ENCODE assay signal across 8 cellular contexts in genomic region chr14:56580317-56580711, GRCh38. TPM values are rescaled to one million over a fixed set of nuclear protein-coding genes. Genes with fewer than 3 reads are reported as not detected.
A peak's percentile ranks its signal among the peaks of the same experiment; 100 is the strongest.
DNase-seq lines count a peak whose midpoint lies in the region; ATAC-seq, FAIRE-seq and TF ChIP-seq lines count a peak whose summit lies in the region.

No MANE protein-coding gene starts in this region.

- in situ Hi-C loops in transverse colon (cut with MboI; ENCODE audit: low pct_ligation_motif_present in 1 of 4, low pct_unique_long_range_greater_than_20kb in 1 of 4, low sequenced_read_pairs in 3 of 4) = no loop called here

- no peaks in the 10 kb centered on the region for H3K27me3 ChIP-seq in CD4-positive, alpha-beta memory T cell (ENCODE audit: insufficient read depth, low read length)
- no peaks in the 10 kb centered on the region for H3K27me3 ChIP-seq in transverse colon

- H3K36me3 Mint-ChIP-seq in CD4-positive, alpha-beta memory T cell = peaks cover 0 to 14% of the 10 kb centered on the region in 2 donors
- peaks cover 2% of the 10 kb centered on the region for H3K36me3 Mint-ChIP-seq in activated T-helper 1 cell treated with anti-CD3 and anti-CD28 coated beads, Interleukin-12 subunit alpha, Interleukin-12 subunit beta, Interleukin-2, Interleukin-4 antibody, amounts not matched to agents 30 ng/mL and 10 ng/mL and 1 ng/mL, durations not matched to agents 14 hours and 24 hours and 36 hours (ENCODE audit: low read depth)

- intact Hi-C loops in CD4-positive, alpha-beta memory T cell (cut with micrococcal nuclease) = no loop called here
- intact Hi-C loops in activated T-helper 1 cell treated with anti-CD3 and anti-CD28 coated beads, Interleukin-12 subunit alpha, Interleukin-12 subunit beta, Interleukin-2, Interleukin-4 antibody, amounts not matched to agents 30 ng/mL and 10 ng/mL and 1 ng/mL, durations not matched to agents 14 hours and 24 hours and 36 hours (cut with micrococcal nuclease) = loop anchor here (1.0 to 10.0 kb wide), 3 partner anchors 480 to 812 kb away; partner anchors contain the start of gene NAA30
- intact Hi-C loops in transverse colon (cut with DNase I; ENCODE audit: low total_unique reads) = no loop called here

- TF ChIP-seq POLR2A in transverse colon (IDR thresholded peaks at IDR 0.05) = no peak

- TF ChIP-seq EP300 in transverse colon (IDR thresholded peaks at IDR 0.05; ENCODE audit: low read depth) = no peak

- CTCF ChIA-PET in CD4-positive, alpha-beta memory T cell (lab: Charles Lee; ENCODE audit: partially characterized antibody) = interaction anchor here (0.7 to 4.2 kb wide), 3 partner anchors 9 to 90 kb away, joined by 3 to 30 read pairs (median 11); no protein-coding TSS in a partner anchor

- DNase-seq in CD4-positive, alpha-beta memory T cell = no peak
- no peak for DNase-seq in activated T-helper 1 cell treated with anti-CD3 and anti-CD28 coated beads, Interleukin-12 subunit alpha, Interleukin-12 subunit beta, Interleukin-2, Interleukin-4 antibody, amounts not matched to agents 30 ng/mL and 10 ng/mL and 1 ng/mL, durations not matched to agents 14 hours and 24 hours and 36 hours (ENCODE audit: low spot score)
- peak; percentile 28 for DNase-seq in kidney tubule cell (ENCODE audit: low spot score)
- no peak for DNase-seq in transverse colon
- no peak for DNase-seq in D721Med (ENCODE audit: insufficient read length, low spot score)
- no peak for DNase-seq in UCSD-AML1 (lab: John Stamatoyannopoulos, UW; ENCODE audit: unreplicated experiment)
- DNase-seq in mucosa of gallbladder (ENCODE audit: low spot score) = no peak

- H3K4me1 ChIP-seq in CD4-positive, alpha-beta memory T cell (ENCODE audit: insufficient read depth, low read length) = peaks cover 41% of the 10 kb centered on the region
- H3K4me1 ChIP-seq in transverse colon = peaks cover 13 to 26% (median 19%) of the 10 kb centered on the region in 4 donors

- H3K4me3 Mint-ChIP-seq in CD4-positive, alpha-beta memory T cell = peak overlapping the region; percentile 90 to 99 (median 92)
- peak overlapping the region; percentile 91 for H3K4me3 Mint-ChIP-seq in activated T-helper 1 cell treated with anti-CD3 and anti-CD28 coated beads, Interleukin-12 subunit alpha, Interleukin-12 subunit beta, Interleukin-2, Interleukin-4 antibody, amounts not matched to agents 30 ng/mL and 10 ng/mL and 1 ng/mL, durations not matched to agents 14 hours and 24 hours and 36 hours

- no peaks in the 10 kb centered on the region for H3K9me3 Mint-ChIP-seq in CD4-positive, alpha-beta memory T cell
- H3K9me3 Mint-ChIP-seq in activated T-helper 1 cell treated with anti-CD3 and anti-CD28 coated beads, Interleukin-12 subunit alpha, Interleukin-12 subunit beta, Interleukin-2, Interleukin-4 antibody, amounts not matched to agents 30 ng/mL and 10 ng/mL and 1 ng/mL, durations not matched to agents 14 hours and 24 hours and 36 hours = no peaks in the 10 kb centered on the region

- peak overlapping the region; percentile 92 to 94 for H3K4me3 ChIP-seq in CD4-positive, alpha-beta memory T cell (ENCODE audit: low read length in 2 of 2)
- H3K4me3 ChIP-seq in transverse colon = peak overlapping the region; percentile 75 to 97 (median 88)

- H3K4me1 Mint-ChIP-seq in CD4-positive, alpha-beta memory T cell = peaks cover 31 to 48% (median 35%) of the 10 kb centered on the region in 4 donors
- peaks cover 32% of the 10 kb centered on the region for H3K4me1 Mint-ChIP-seq in activated T-helper 1 cell treated with anti-CD3 and anti-CD28 coated beads, Interleukin-12 subunit alpha, Interleukin-12 subunit beta, Interleukin-2, Interleukin-4 antibody, amounts not matched to agents 30 ng/mL and 10 ng/mL and 1 ng/mL, durations not matched to agents 14 hours and 24 hours and 36 hours (ENCODE audit: low read depth)

- 3 to 7% methylated on average over 2 to 6 of the region's 6 CpGs for WGBS in transverse colon (ENCODE audit: low coverage in 1 of 2), 2 donors

- no peaks in the 10 kb centered on the region for H3K9me3 ChIP-seq in CD4-positive, alpha-beta memory T cell (ENCODE audit: control insufficient read depth in 1 of 2, low read length in 2 of 2)
- no peaks in the 10 kb centered on the region for H3K9me3 ChIP-seq in transverse colon

- no peaks in the 10 kb centered on the region for H3K27me3 Mint-ChIP-seq in CD4-positive, alpha-beta memory T cell
- no peaks in the 10 kb centered on the region for H3K27me3 Mint-ChIP-seq in activated T-helper 1 cell treated with anti-CD3 and anti-CD28 coated beads, Interleukin-12 subunit alpha, Interleukin-12 subunit beta, Interleukin-2, Interleukin-4 antibody, amounts not matched to agents 30 ng/mL and 10 ng/mL and 1 ng/mL, durations not matched to agents 14 hours and 24 hours and 36 hours (ENCODE audit: insufficient read depth)

- peak; percentile 7 for ATAC-seq in HG03064 (IDR thresholded peaks at IDR 0.05; ENCODE audit: low read depth, unreplicated experiment)

- peak overlapping the region; percentile 83 for H3K27ac ChIP-seq in CD4-positive, alpha-beta memory T cell (ENCODE audit: low read depth, low read length)
- peak overlapping the region; percentile 87 to 91 (median 88) for H3K27ac ChIP-seq in transverse colon

- FAIRE-seq in D721Med (lab: Jason Lieb, UNC) = no peak

- POLR2A ChIA-PET in CD4-positive, alpha-beta memory T cell (lab: Charles Lee; ENCODE audit: partially characterized antibody) = interaction anchor here (0.9 to 1.8 kb wide), 8 partner anchors 10 to 1679 kb away, joined by 3 to 12 read pairs (median 3); partner anchors contain the start of genes AP5M1, EXOC5, MAPK1IP1L and SOCS4

- TF ChIP-seq CTCF in transverse colon (IDR thresholded peaks at IDR 0.05) (no peak), D721Med (IDR thresholded peaks at IDR 0.05; ENCODE audit: insufficient read depth, missing control alignments) (no peak)

- H3K36me3 ChIP-seq in CD4-positive, alpha-beta memory T cell (ENCODE audit: insufficient read depth, low read length) = peaks cover under 1% of the 10 kb centered on the region
- H3K36me3 ChIP-seq in transverse colon = no peaks in the 10 kb centered on the region

- H3K27ac Mint-ChIP-seq in CD4-positive, alpha-beta memory T cell = peak overlapping the region in 6 of 7 donors; percentile 87 to 99 (median 92)
- peak overlapping the region; percentile 89 for H3K27ac Mint-ChIP-seq in activated T-helper 1 cell treated with anti-CD3 and anti-CD28 coated beads, Interleukin-12 subunit alpha, Interleukin-12 subunit beta, Interleukin-2, Interleukin-4 antibody, amounts not matched to agents 30 ng/mL and 10 ng/mL and 1 ng/mL, durations not matched to agents 14 hours and 24 hours and 36 hours

RNA-seq across cellular contexts. Expression of gene TMEM260, which starts 0.7 kb away (rescaled TPM):
- total RNA-seq in CD4-positive, alpha-beta memory T cell = 10 to 100 TPM; 33.6 to 37.0 TPM
- 10 to 100 TPM; 10.8 to 14.8 TPM for polyA plus RNA-seq in CD4-positive, alpha-beta memory T cell
- 14.2 and 17.2 TPM in 2 replicates for total RNA-seq in activated T-helper 1 cell treated with anti-CD3 and anti-CD28 coated beads, Interleukin-12 subunit alpha, Interleukin-12 subunit beta, Interleukin-2, Interleukin-4 antibody, amounts not matched to agents 30 ng/mL and 10 ng/mL and 1 ng/mL, durations not matched to agents 14 hours and 24 hours and 36 hours
- total RNA-seq in transverse colon = 10 to 100 TPM; 22.9 to 52.7 (median 23.7) TPM
- 31.0 TPM for total RNA-seq in mucosa of gallbladder
